In the genomic region with DNA sequence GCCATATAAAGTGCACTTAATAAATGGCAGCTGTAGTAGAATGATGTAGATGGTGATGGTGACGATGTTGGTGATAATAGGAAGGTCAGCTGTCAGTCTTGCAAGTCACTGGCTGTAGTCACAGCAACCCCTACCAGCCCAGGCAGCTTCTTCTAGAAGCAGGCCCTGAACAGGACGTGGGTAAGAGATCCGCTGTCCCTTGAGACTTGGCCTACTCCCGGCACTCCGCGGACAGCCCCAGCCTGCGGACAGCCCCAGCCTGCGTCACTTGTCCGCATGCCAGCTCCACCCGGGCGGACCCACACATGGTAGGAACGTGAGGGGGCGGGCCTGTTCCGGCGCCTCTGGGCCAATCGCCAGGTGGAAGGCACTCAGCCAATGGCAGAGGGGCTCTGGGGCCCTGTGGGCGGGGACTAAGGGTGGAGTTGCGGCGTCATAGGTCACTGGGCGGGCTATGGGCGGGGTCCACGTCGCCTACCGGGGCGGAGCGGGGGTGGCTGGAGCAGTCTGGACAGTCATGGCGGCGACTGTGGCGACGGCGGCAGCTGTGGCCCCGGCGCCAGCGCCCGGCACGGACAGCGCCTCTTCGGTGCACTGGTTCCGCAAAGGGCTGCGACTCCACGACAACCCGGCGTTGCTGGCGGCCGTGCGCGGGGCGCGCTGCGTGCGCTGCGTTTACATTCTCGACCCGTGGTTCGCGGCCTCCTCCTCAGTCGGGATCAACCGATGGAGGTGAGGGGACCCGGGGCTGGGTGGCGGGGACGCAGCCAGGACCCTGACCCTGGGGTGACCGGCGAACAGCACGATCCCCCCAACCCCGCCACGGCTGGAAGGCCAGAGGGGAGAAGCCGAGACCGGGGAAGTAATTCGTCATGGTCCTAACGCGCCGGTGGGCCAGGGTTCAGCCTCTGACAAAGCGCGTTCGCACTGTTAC, we compare ENCODE assay signal across 8 cellular contexts. TPM values are rescaled to one million over a fixed set of nuclear protein-coding genes. Genes with fewer than 3 reads are reported as not detected.
DNase-seq lines count a peak whose midpoint lies in the region; TF ChIP-seq lines count a peak whose summit lies in the region.

A gene (plus strand): TSS at position 502 of the 934 bp plus-strand sequence. CDS start 16 bp downstream, at position 518.

- H3K27ac ChIP-seq in effector memory CD4-positive, alpha-beta T cell (ENCODE audit: insufficient read depth, low read length, poor library complexity, severe bottlenecking) = peak within 1 kb of the TSS; percentile 95

- peaks cover 10% of the 10 kb centered on the region for H3K36me3 ChIP-seq in effector memory CD4-positive, alpha-beta T cell (ENCODE audit: control insufficient read depth, insufficient read depth, low read length)

- peak within 1 kb of the TSS; percentile 93 for H3K4me3 ChIP-seq in effector memory CD4-positive, alpha-beta T cell (ENCODE audit: insufficient read depth, low read depth, low read length, poor library complexity, severe bottlenecking)

- TF ChIP-seq CTCF in GM20000 (IDR thresholded peaks at IDR 0.05; ENCODE audit: extremely low read depth, missing control alignments) = no peak

- peaks cover 28% of the 10 kb centered on the region for H3K4me1 ChIP-seq in effector memory CD4-positive, alpha-beta T cell (ENCODE audit: control insufficient read depth, insufficient read depth, low read length, poor library complexity, severe bottlenecking)

- DNase-seq in CMK (ENCODE audit: low read depth) (peak; percentile 93), GM20000 (ENCODE audit: low spot score) (peak; percentile 98), HT-29 (ENCODE audit: low spot score) (peak; percentile 100), NOMO-1 (lab: John Stamatoyannopoulos, UW; ENCODE audit: unreplicated experiment in 2 of 2) (peak; percentile 93 to 97), medulla oblongata (ENCODE audit: extremely low spot score) (peak; percentile 99)
- DNase-seq in effector memory CD4-positive, alpha-beta T cell = peak; percentile 98
- peak; percentile 98 for DNase-seq in stimulated activated CD8-positive, alpha-beta memory T cell treated with anti-CD3 and anti-CD28 coated beads, Interleukin-12 subunit alpha, Interleukin-12 subunit beta, amount 100 ng/mL, for 1 hour (ENCODE audit: low read depth)

- no peaks in the 10 kb centered on the region for H3K9me3 ChIP-seq in effector memory CD4-positive, alpha-beta T cell (ENCODE audit: control insufficient read depth, low read length)

- POLR2A ChIA-PET in activated CD8-positive, alpha-beta memory T cell treated with anti-CD3 and anti-CD28 coated beads for 36 hours (lab: Charles Lee) = interaction anchor here (0.6 to 0.8 kb wide), 3 partner anchors 52 to 249 kb away, joined by 3 read pairs; a partner anchor contains a TSS

- no peaks in the 10 kb centered on the region for H3K27me3 ChIP-seq in effector memory CD4-positive, alpha-beta T cell (replicated peaks; ENCODE audit: control insufficient read depth, insufficient read depth, low read length, poor library complexity, severe bottlenecking)

- CTCF ChIA-PET in activated CD8-positive, alpha-beta memory T cell treated with anti-CD3 and anti-CD28 coated beads for 36 hours (lab: Charles Lee) = interaction anchor here (0.6 to 1.3 kb wide), 4 partner anchors 12 to 160 kb away, joined by 3 to 4 read pairs (median 4); no protein-coding TSS in a partner anchor

RNA-seq across cellular contexts. Expression of the gene that starts here (rescaled TPM):
- total RNA-seq in HT-29 (2014; rRNA removed; shearing (Covaris generic)) = 24.0 and 28.6 TPM in 2 replicates
- 10 to 100 TPM; 14.3 to 14.7 TPM for total RNA-seq in activated CD8-positive, alpha-beta memory T cell treated with anti-CD3 and anti-CD28 coated beads for 36 hours

Comparison
In these comparisons a context has a peak if more than half of its experiments do, and no peak if none do; other contexts are left out.
1. Peak in every context shown above with its lines: DNase-seq, H3K4me3 ChIP-seq and H3K27ac ChIP-seq.